In genomic region chr5:143403607-143404415, GRCh38 we compare ENCODE assay signal across 8 cellular contexts. TPM values are rescaled to one million over a fixed set of nuclear protein-coding genes. Genes with fewer than 3 reads are reported as not detected.
DNase-seq lines count a peak whose midpoint lies in the region; ATAC-seq and TF ChIP-seq lines count a peak whose summit lies in the region.

TSS of gene NR3C1 (minus strand) at chr5:143403686. CDS start at chr5:143400839, 2,847 bp downstream.

- no peaks in the 10 kb centered on the region for H3K9me3 ChIP-seq in breast epithelium

- H3K27me3 ChIP-seq in breast epithelium: no peaks in the 10 kb centered on the region

- no peak for TF ChIP-seq POLR2A in breast epithelium (IDR thresholded peaks at IDR 0.05)

- TF ChIP-seq CTCF in VCaP (conservative IDR thresholded peaks at IDR 0.05): peak; percentile 78
- peak in 1 of 3 donors; percentile 58 for TF ChIP-seq CTCF in breast epithelium (IDR thresholded peaks at IDR 0.05)

- intact Hi-C loops in breast epithelium (cut with DNase I; ENCODE audit: low total_unique reads): loop anchor here (2.0 to 10.0 kb wide), 2 partner anchors 55 to 379 kb away; no protein-coding TSS in a partner anchor

- H3K27ac ChIP-seq in VCaP (peak within 1 kb of the TSS; percentile 95), breast epithelium (peak within 1 kb of the TSS; percentile 96 to 99)

- H3K36me3 ChIP-seq in breast epithelium: no peaks in the 10 kb centered on the region

- H3K4me1 ChIP-seq in breast epithelium: no peaks in the 10 kb centered on the region

- DNase-seq in NCI-H187 (lab: John Stamatoyannopoulos, UW) (peak; percentile 69 to 74), NCI-H187 treated with DMSO at 0.1 percent for 48 hours (lab: John Stamatoyannopoulos, UW) (no peak), NCI-H146 treated with DMSO at 0.1 percent for 48 hours (lab: John Stamatoyannopoulos, UW; ENCODE audit: unreplicated experiment) (peak; percentile 18), breast epithelium (ENCODE audit: low spot score in 2 of 2) (peak; percentile 74 to 81), iPS-NIHi7 (ENCODE audit: extremely low spot score) (peak; percentile 35), smooth muscle cell of the brain vasculature (ENCODE audit: low read depth, low spot score) (peak; percentile 64)

- ATAC-seq in HG02759 (IDR thresholded peaks at IDR 0.05; ENCODE audit: unreplicated experiment): peak; percentile 66

- H3K4me3 ChIP-seq in breast epithelium: peak within 1 kb of the TSS; percentile 90 to 92 (median 91)

RNA-seq across cellular contexts. Expression of gene NR3C1, which starts in this region (rescaled TPM):
- total RNA-seq in breast epithelium: 100 to 1,000 TPM in 1 of 3 donors, 10 to 100 TPM in 2; 51.1 to 122 (median 69.7) TPM
